ENCODE assay signal across 8 cellular contexts in genomic region chr4:1017211-1017610, GRCh38. TPM values are rescaled to one million over a fixed set of nuclear protein-coding genes. Genes with fewer than 3 reads are reported as not detected.
"Had no signal": no experiment of that assay in that cellular context is flagged by ENCODE, and none has a peak within 500 bp of the region (broad histone marks: within the 10 kb centered on the region; RNA-seq: fewer than 3 reads in every experiment).

No MANE protein-coding gene starts in this region.

- DNase-seq: GM23248, GOT3, H9, HCEC 1CT, IMR-90, KG1 had no signal

- H3K4me3 ChIP-seq: GM23248, K562 had no signal

- H2AFZ ChIP-seq: GM23248 had no signal

- FAIRE-seq: H54, K562 had no signal

- H3K9ac ChIP-seq: GM23248 had no signal

- H3K27ac ChIP-seq: GM23248 had no signal

RNA-seq across cellular contexts. Expression of gene SLC26A1, which starts 24.0 kb away (rescaled TPM):
- total RNA-seq: IMR-90 had no signal
